ENCODE assay signal across 1 cellular context in the genomic region with DNA sequence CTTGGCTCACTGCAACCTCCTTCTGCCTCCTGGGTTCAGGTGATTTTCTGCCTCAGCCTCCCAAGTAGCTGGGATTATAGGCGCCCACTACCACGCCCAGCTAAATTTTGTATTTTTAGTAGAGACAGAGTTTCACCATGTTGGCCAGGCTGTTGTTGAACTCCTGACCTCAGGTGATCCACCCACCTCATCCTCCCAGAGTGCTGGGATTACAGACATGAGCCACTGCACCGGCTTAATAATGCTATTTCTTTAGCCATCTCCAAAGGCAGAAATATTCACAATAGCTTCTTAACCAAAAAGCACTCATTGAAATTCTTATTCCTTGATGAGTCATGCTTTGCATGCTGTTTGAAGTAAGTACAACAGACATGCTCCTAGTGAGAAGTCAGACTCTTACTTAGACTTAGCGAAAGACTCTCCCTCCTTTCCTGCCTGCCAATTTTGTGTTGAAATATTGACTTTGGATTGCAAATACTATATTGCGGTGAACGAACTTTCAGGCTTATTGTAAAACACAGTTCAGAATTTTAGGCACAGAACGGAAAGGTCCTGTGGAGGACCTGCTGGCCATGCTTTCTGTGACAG.
A peak's percentile ranks its signal among the peaks of the same experiment; 100 is the strongest.
TF ChIP-seq lines count a peak whose summit lies in the region.

No MANE protein-coding gene starts in this region.

TF ChIP-seq in HepG2, 621 proteins besides CTCF, POLR2A, EP300 and RAD21 (continued from another document and continues in another):
- TF ChIP-seq ZNF460 (CRISPR knock-in tag; IDR thresholded peaks at IDR 0.05; ENCODE audit: borderline replicate concordance) (no peak), YEATS4 (CRISPR knock-in tag; IDR thresholded peaks at IDR 0.05; ENCODE audit: borderline replicate concordance) (peak; percentile 53; the same call in 1 of the 2 replicates), SMARCE1 (IDR thresholded peaks at IDR 0.05; ENCODE audit: borderline replicate concordance) (no peak), TCF7 (IDR thresholded peaks at IDR 0.05; ENCODE audit: low read depth) (no peak; the same call in 1 of the 2 replicates), FOXP1 (IDR thresholded peaks at IDR 0.05) (no peak), FOXP1 (CRISPR knock-in tag; IDR thresholded peaks at IDR 0.05) (0 out of 2 replicates have a peak, but pooled peaks have one; percentile 17), ZNF790 (CRISPR knock-in tag; IDR thresholded peaks at IDR 0.05; ENCODE audit: borderline replicate concordance) (no peak), ZNF530 (CRISPR knock-in tag; IDR thresholded peaks at IDR 0.05; ENCODE audit: low read depth) (no peak), ZNF101 (CRISPR knock-in tag; IDR thresholded peaks at IDR 0.05; ENCODE audit: borderline replicate concordance, low read depth) (no peak), GABPB1 (CRISPR knock-in tag; IDR thresholded peaks at IDR 0.05) (no peak), KDM1A (CRISPR knock-in tag; IDR thresholded peaks at IDR 0.05) (peak; percentile 39; the same call in 1 of the 2 replicates), NFIB (CRISPR knock-in tag; IDR thresholded peaks at IDR 0.05; ENCODE audit: borderline replicate concordance) (no peak), ZSCAN21 (CRISPR knock-in tag; IDR thresholded peaks at IDR 0.05; ENCODE audit: borderline replicate concordance) (no peak), GABPA (IDR thresholded peaks at IDR 0.05; ENCODE audit: low read depth, low read length) (no peak), GABPA (CRISPR knock-in tag; IDR thresholded peaks at IDR 0.05; ENCODE audit: low read depth) (no peak), ZNF761 (CRISPR knock-in tag; conservative IDR thresholded peaks at IDR 0.05) (no peak), XBP1 (CRISPR knock-in tag; IDR thresholded peaks at IDR 0.05) (no peak), HMG20A (CRISPR knock-in tag; IDR thresholded peaks at IDR 0.05; ENCODE audit: borderline replicate concordance) (peak; percentile 72), KDM5A (IDR thresholded peaks at IDR 0.05; ENCODE audit: borderline replicate concordance, low read length) (peak; percentile 41; the same call in 1 of the 2 replicates), JUND (CRISPR knock-in tag; IDR thresholded peaks at IDR 0.05) (no peak), ZNF230 (CRISPR knock-in tag; IDR thresholded peaks at IDR 0.05) (no peak), SOX5 (CRISPR knock-in tag; IDR thresholded peaks at IDR 0.05; ENCODE audit: borderline replicate concordance) (peak; percentile 57; the same call in 1 of the 2 replicates), ZNF644 (CRISPR knock-in tag; IDR thresholded peaks at IDR 0.05; ENCODE audit: low read depth) (no peak; the same call in 1 of the 2 replicates), ZNF570 (CRISPR knock-in tag; IDR thresholded peaks at IDR 0.05; ENCODE audit: borderline replicate concordance) (no peak), KAT7 (CRISPR knock-in tag; IDR thresholded peaks at IDR 0.05; ENCODE audit: borderline replicate concordance) (peak; percentile 72; the same call in 1 of the 2 replicates), ZBTB43 (CRISPR knock-in tag; conservative IDR thresholded peaks at IDR 0.05) (no peak), ZNF773 (CRISPR knock-in tag; IDR thresholded peaks at IDR 0.05; ENCODE audit: borderline replicate concordance) (no peak), HMGA1 (CRISPR knock-in tag; conservative IDR thresholded peaks at IDR 0.05) (no peak), HNRNPLL (IDR thresholded peaks at IDR 0.05; ENCODE audit: low read depth, low read length, poor library complexity, severe bottlenecking) (no peak), CREB3 (CRISPR knock-in tag; IDR thresholded peaks at IDR 0.05) (no peak), ZNF567 (CRISPR knock-in tag; IDR thresholded peaks at IDR 0.05; ENCODE audit: borderline replicate concordance) (no peak), ZNF280D (CRISPR knock-in tag; IDR thresholded peaks at IDR 0.05) (0 out of 2 replicates have a peak, but pooled peaks have one; percentile 32), ZNF75D (CRISPR knock-in tag; IDR thresholded peaks at IDR 0.05; ENCODE audit: borderline replicate concordance) (no peak), ZIK1 (CRISPR knock-in tag; IDR thresholded peaks at IDR 0.05; ENCODE audit: borderline replicate concordance, low read depth) (no peak), ZNF792 (CRISPR knock-in tag; IDR thresholded peaks at IDR 0.05) (no peak), HOXA5 (CRISPR knock-in tag; IDR thresholded peaks at IDR 0.05) (peak; percentile 69; the same call in 1 of the 2 replicates), ZNF713 (CRISPR knock-in tag; IDR thresholded peaks at IDR 0.05) (no peak)
- TF ChIP-seq, protein P1, sequence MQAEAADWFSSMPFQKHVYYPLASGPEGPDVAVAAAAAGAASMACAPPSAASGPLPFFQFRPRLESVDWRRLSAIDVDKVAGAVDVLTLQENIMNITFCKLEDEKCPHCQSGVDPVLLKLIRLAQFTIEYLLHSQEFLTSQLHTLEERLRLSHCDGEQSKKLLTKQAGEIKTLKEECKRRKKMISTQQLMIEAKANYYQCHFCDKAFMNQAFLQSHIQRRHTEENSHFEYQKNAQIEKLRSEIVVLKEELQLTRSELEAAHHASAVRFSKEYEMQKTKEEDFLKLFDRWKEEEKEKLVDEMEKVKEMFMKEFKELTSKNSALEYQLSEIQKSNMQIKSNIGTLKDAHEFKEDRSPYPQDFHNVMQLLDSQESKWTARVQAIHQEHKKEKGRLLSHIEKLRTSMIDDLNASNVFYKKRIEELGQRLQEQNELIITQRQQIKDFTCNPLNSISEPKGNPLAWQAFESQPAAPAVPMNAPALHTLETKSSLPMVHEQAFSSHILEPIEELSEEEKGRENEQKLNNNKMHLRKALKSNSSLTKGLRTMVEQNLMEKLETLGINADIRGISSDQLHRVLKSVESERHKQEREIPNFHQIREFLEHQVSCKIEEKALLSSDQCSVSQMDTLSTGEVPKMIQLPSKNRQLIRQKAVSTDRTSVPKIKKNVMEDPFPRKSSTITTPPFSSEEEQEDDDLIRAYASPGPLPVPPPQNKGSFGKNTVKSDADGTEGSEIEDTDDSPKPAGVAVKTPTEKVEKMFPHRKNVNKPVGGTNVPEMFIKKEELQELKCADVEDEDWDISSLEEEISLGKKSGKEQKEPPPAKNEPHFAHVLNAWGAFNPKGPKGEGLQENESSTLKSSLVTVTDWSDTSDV (CRISPR knock-in tag; IDR thresholded peaks at IDR 0.05): no peak
- TF ChIP-seq, protein P2, sequence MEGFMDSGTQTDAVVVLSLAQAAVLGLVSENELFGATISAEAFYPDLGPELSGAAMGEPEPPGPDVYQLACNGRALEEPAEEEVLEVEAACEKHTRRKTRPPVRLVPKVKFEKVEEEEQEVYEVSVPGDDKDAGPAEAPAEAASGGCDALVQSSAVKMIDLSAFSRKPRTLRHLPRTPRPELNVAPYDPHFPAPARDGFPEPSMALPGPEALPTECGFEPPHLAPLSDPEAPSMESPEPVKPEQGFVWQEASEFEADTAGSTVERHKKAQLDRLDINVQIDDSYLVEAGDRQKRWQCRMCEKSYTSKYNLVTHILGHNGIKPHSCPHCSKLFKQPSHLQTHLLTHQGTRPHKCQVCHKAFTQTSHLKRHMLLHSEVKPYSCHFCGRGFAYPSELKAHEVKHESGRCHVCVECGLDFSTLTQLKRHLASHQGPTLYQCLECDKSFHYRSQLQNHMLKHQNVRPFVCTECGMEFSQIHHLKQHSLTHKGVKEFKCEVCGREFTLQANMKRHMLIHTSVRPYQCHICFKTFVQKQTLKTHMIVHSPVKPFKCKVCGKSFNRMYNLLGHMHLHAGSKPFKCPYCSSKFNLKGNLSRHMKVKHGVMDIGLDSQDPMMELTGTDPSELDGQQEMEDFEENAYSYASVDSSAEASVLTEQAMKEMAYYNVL (CRISPR knock-in tag; IDR thresholded peaks at IDR 0.05; ENCODE audit: borderline replicate concordance): no peak
- TF ChIP-seq, protein P3, sequence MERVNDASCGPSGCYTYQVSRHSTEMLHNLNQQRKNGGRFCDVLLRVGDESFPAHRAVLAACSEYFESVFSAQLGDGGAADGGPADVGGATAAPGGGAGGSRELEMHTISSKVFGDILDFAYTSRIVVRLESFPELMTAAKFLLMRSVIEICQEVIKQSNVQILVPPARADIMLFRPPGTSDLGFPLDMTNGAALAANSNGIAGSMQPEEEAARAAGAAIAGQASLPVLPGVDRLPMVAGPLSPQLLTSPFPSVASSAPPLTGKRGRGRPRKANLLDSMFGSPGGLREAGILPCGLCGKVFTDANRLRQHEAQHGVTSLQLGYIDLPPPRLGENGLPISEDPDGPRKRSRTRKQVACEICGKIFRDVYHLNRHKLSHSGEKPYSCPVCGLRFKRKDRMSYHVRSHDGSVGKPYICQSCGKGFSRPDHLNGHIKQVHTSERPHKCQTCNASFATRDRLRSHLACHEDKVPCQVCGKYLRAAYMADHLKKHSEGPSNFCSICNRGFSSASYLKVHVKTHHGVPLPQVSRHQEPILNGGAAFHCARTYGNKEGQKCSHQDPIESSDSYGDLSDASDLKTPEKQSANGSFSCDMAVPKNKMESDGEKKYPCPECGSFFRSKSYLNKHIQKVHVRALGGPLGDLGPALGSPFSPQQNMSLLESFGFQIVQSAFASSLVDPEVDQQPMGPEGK (CRISPR knock-in tag; IDR thresholded peaks at IDR 0.05): no peak
- TF ChIP-seq, protein P4, sequence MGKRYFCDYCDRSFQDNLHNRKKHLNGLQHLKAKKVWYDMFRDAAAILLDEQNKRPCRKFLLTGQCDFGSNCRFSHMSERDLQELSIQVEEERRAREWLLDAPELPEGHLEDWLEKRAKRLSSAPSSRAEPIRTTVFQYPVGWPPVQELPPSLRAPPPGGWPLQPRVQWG (CRISPR knock-in tag; IDR thresholded peaks at IDR 0.05; ENCODE audit: borderline replicate concordance, low read depth): no peak
- TF ChIP-seq, protein P5, sequence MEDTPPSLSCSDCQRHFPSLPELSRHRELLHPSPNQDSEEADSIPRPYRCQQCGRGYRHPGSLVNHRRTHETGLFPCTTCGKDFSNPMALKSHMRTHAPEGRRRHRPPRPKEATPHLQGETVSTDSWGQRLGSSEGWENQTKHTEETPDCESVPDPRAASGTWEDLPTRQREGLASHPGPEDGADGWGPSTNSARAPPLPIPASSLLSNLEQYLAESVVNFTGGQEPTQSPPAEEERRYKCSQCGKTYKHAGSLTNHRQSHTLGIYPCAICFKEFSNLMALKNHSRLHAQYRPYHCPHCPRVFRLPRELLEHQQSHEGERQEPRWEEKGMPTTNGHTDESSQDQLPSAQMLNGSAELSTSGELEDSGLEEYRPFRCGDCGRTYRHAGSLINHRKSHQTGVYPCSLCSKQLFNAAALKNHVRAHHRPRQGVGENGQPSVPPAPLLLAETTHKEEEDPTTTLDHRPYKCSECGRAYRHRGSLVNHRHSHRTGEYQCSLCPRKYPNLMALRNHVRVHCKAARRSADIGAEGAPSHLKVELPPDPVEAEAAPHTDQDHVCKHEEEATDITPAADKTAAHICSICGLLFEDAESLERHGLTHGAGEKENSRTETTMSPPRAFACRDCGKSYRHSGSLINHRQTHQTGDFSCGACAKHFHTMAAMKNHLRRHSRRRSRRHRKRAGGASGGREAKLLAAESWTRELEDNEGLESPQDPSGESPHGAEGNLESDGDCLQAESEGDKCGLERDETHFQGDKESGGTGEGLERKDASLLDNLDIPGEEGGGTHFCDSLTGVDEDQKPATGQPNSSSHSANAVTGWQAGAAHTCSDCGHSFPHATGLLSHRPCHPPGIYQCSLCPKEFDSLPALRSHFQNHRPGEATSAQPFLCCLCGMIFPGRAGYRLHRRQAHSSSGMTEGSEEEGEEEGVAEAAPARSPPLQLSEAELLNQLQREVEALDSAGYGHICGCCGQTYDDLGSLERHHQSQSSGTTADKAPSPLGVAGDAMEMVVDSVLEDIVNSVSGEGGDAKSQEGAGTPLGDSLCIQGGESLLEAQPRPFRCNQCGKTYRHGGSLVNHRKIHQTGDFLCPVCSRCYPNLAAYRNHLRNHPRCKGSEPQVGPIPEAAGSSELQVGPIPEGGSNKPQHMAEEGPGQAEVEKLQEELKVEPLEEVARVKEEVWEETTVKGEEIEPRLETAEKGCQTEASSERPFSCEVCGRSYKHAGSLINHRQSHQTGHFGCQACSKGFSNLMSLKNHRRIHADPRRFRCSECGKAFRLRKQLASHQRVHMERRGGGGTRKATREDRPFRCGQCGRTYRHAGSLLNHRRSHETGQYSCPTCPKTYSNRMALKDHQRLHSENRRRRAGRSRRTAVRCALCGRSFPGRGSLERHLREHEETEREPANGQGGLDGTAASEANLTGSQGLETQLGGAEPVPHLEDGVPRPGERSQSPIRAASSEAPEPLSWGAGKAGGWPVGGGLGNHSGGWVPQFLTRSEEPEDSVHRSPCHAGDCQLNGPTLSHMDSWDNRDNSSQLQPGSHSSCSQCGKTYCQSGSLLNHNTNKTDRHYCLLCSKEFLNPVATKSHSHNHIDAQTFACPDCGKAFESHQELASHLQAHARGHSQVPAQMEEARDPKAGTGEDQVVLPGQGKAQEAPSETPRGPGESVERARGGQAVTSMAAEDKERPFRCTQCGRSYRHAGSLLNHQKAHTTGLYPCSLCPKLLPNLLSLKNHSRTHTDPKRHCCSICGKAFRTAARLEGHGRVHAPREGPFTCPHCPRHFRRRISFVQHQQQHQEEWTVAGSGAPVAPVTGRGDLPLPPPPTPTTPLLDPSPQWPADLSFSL (CRISPR knock-in tag; IDR thresholded peaks at IDR 0.05): no peak
